In genomic region chr20:37877832-37878772, GRCh38 we compare ENCODE assay signal across 23 cellular contexts. TPM values are rescaled to one million over a fixed set of nuclear protein-coding genes. Genes with fewer than 3 reads are reported as not detected.
"Had no signal": no experiment of that assay in that cellular context is flagged by ENCODE, and none has a peak within 500 bp of the region (broad histone marks: within the 10 kb centered on the region; RNA-seq: fewer than 3 reads in every experiment).

No MANE protein-coding gene starts in this region.

- H3K27me3 ChIP-seq: gastroesophageal sphincter, heart left ventricle, sigmoid colon, testis, uterus had no signal

- H3K9me3 Mint-ChIP-seq: activated naive CD8-positive, alpha-beta T cell treated with anti-CD3 and anti-CD28 coated beads for 36 hours; activated T-cell treated with anti-CD3 and anti-CD28 coated beads, Interleukin-2, amount 50 U/mL, for 24 hours; activated T-helper 17 cell treated with anti-CD3 and anti-CD28 coated beads, Interleukin-2, amount 50 U/mL, for 72 hours; natural killer cell had no signal

- H3K27ac ChIP-seq: epithelial cell of prostate, gastroesophageal sphincter, sigmoid colon, testis, uterus had no signal

- H3K4me1 ChIP-seq: testis, uterus had no signal

- H3K4me1 Mint-ChIP-seq: activated naive CD8-positive, alpha-beta T cell treated with anti-CD3 and anti-CD28 coated beads for 36 hours; activated T-helper 17 cell treated with anti-CD3 and anti-CD28 coated beads, Interleukin-2, amount 50 U/mL, for 72 hours; natural killer cell had no signal

- H3K9me3 ChIP-seq: gastroesophageal sphincter, heart left ventricle, sigmoid colon, testis, uterus had no signal

- H3K4me3 ChIP-seq: gastroesophageal sphincter, heart left ventricle, sigmoid colon, testis, uterus had no signal

- H3K27me3 Mint-ChIP-seq: activated naive CD8-positive, alpha-beta T cell treated with anti-CD3 and anti-CD28 coated beads for 36 hours; activated T-cell treated with anti-CD3 and anti-CD28 coated beads, Interleukin-2, amount 50 U/mL, for 24 hours; activated T-helper 17 cell treated with anti-CD3 and anti-CD28 coated beads, Interleukin-2, amount 50 U/mL, for 72 hours had no signal

- H3K27ac Mint-ChIP-seq: activated naive CD8-positive, alpha-beta T cell treated with anti-CD3 and anti-CD28 coated beads for 36 hours; activated T-cell treated with anti-CD3 and anti-CD28 coated beads, Interleukin-2, amount 50 U/mL, for 24 hours; activated T-helper 17 cell treated with anti-CD3 and anti-CD28 coated beads, Interleukin-2, amount 50 U/mL, for 72 hours; natural killer cell had no signal

- H3K4me3 Mint-ChIP-seq: activated naive CD8-positive, alpha-beta T cell treated with anti-CD3 and anti-CD28 coated beads for 36 hours; activated T-cell treated with anti-CD3 and anti-CD28 coated beads, Interleukin-2, amount 50 U/mL, for 24 hours; activated T-helper 17 cell treated with anti-CD3 and anti-CD28 coated beads, Interleukin-2, amount 50 U/mL, for 72 hours; natural killer cell had no signal

- FAIRE-seq: islet of Langerhans had no signal

- H3K36me3 ChIP-seq: uterus had no signal

- DNase-seq: activated CD4-positive, alpha-beta T cell treated with anti-CD3 and anti-CD28 coated beads for 1 hour; activated CD4-positive, alpha-beta T cell treated with anti-CD3 and anti-CD28 coated beads, Interleukin-2, amount 50 U/mL, for 4 hours; activated CD8-positive, alpha-beta memory T cell treated with anti-CD3 and anti-CD28 coated beads for 24 hours; activated CD8-positive, alpha-beta memory T cell treated with anti-CD3 and anti-CD28 coated beads, Interleukin-2, amount 50 U/mL, for 4 hours; activated naive CD8-positive, alpha-beta T cell treated with anti-CD3 and anti-CD28 coated beads for 36 hours; activated T-cell treated with anti-CD3 and anti-CD28 coated beads, Interleukin-2, amount 50 U/mL, for 24 hours; left ventricle myocardium superior; midbrain; natural killer cell; nucleus accumbens; sigmoid colon; stimulated activated CD4-positive, alpha-beta T cell treated with anti-CD3 and anti-CD28 coated beads, Interleukin-2, amount 100 ng/mL, for 48 hours; stimulated activated CD8-positive, alpha-beta memory T cell treated with anti-CD3 and anti-CD28 coated beads, Interleukin-4, amount 100 ng/mL, for 48 hours; stimulated activated naive CD4-positive, alpha-beta T cell; testis; trophoblast cell; uterus had no signal

- H3K36me3 Mint-ChIP-seq: activated naive CD8-positive, alpha-beta T cell treated with anti-CD3 and anti-CD28 coated beads for 36 hours; natural killer cell had no signal

RNA-seq across cellular contexts. Expression of gene VSTM2L, which starts 24.8 kb away (rescaled TPM):
- total RNA-seq: activated naive CD8-positive, alpha-beta T cell treated with anti-CD3 and anti-CD28 coated beads for 36 hours; activated T-helper 17 cell treated with anti-CD3 and anti-CD28 coated beads, Interleukin-2, amount 50 U/mL, for 72 hours; T-helper 2 cell treated with Interferon-gamma antibody and Interleukin-4, amounts not matched to agents 100 ng/mL and 5 ng/mL, for 36 hours had no signal
